In genomic region chr7:101688183-101688831, GRCh38 we compare ENCODE assay signal across 8 cellular contexts. TPM values are rescaled to one million over a fixed set of nuclear protein-coding genes. Genes with fewer than 3 reads are reported as not detected.
DNase-seq lines count a peak whose midpoint lies in the region; ATAC-seq and TF ChIP-seq lines count a peak whose summit lies in the region.

No MANE protein-coding gene starts in this region.

- H3K9me3 Mint-ChIP-seq in GM23338: no peaks in the 10 kb centered on the region; the same call in 2 of the 3 replicates

- H3K27ac ChIP-seq in GM23338 (ENCODE audit: low read depth) (no peak overlapping the region), caudate nucleus (ENCODE audit: low read depth, low read length) (no peak overlapping the region)

- no peaks in the 10 kb centered on the region for H3K36me3 Mint-ChIP-seq in GM23338 (ENCODE audit: low read depth)

- no peak overlapping the region for H3K27ac Mint-ChIP-seq in GM23338

- no peak overlapping the region for H3K4me3 Mint-ChIP-seq in GM23338

- H2AFZ ChIP-seq in GM23338: peak overlapping the region; percentile 93

- peak overlapping the region; percentile 74 for H3K4me2 ChIP-seq in GM23338

- H3K79me2 ChIP-seq in GM23338 (replicated peaks; ENCODE audit: insufficient read depth): no peaks in the 10 kb centered on the region

- peak; percentile 96 for ATAC-seq in GM23338
- no peak for ATAC-seq in HG03135 (IDR thresholded peaks at IDR 0.05; ENCODE audit: unreplicated experiment)

- peaks cover 2% of the 10 kb centered on the region for H3K4me1 Mint-ChIP-seq in GM23338

- H3K4me3 ChIP-seq in GM23338: peak overlapping the region; percentile 39; the same call in 1 of the 2 replicates

- H3K9me2 ChIP-seq in GM23338 (ENCODE audit: insufficient read depth): no peaks in the 10 kb centered on the region

- TF ChIP-seq CTCF in GM23338 (conservative IDR thresholded peaks at IDR 0.05; ENCODE audit: low read depth in 2 of 2): peak; percentile 75 to 86

- H3K36me3 ChIP-seq in GM23338 (ENCODE audit: insufficient read depth): no peaks in the 10 kb centered on the region

- 0 out of 2 replicates have a peak, but pooled peaks cover 3% of the 10 kb centered on the region for H3F3A ChIP-seq in GM23338 (replicated peaks; ENCODE audit: low read depth)

- H3K27me3 ChIP-seq in GM23338 (ENCODE audit: insufficient read depth): no peaks in the 10 kb centered on the region

- H3K4me1 ChIP-seq in GM23338 (ENCODE audit: insufficient read depth): no peaks in the 10 kb centered on the region

- peaks cover 5% of the 10 kb centered on the region for H3K27me3 Mint-ChIP-seq in GM23338 (ENCODE audit: insufficient read depth, low read depth, poor library complexity)

- DNase-seq in COR-L47 (lab: John Stamatoyannopoulos, UW): peak; percentile 55
- peak; percentile 85 for DNase-seq in GM23338 (ENCODE audit: low spot score)
- peak; percentile 24 for DNase-seq in NCI-H146 treated with DMSO at 0.1 percent for 48 hours (lab: John Stamatoyannopoulos, UW; ENCODE audit: unreplicated experiment)
- peak; percentile 60 for DNase-seq in activated CD4-positive, CD25-positive, alpha-beta regulatory T cell treated with anti-CD3 and anti-CD28 coated beads, Interleukin-2, amount 50 U/mL, for 16 hours (ENCODE audit: low read depth, low spot score)
- peak in 46 of 61 donors; percentile 1 to 59 (median 22) for DNase-seq in caudate nucleus (lab: John Stamatoyannopoulos, UW)
- peak; percentile 23 for DNase-seq in kidney glomerular epithelial cell (lab: John Stamatoyannopoulos, UW)
- DNase-seq in stimulated activated CD4-positive, alpha-beta T cell treated with anti-CD3 and anti-CD28 coated beads, Interleukin-2, amount 100 ng/mL, for 24 hours: peak; percentile 89 to 90

- no peaks in the 10 kb centered on the region for H4K20me1 ChIP-seq in GM23338 (replicated peaks; ENCODE audit: insufficient read depth)

TF ChIP-seq in GM23338, 12 proteins besides CTCF, POLR2A, EP300 and RAD21:
- TF ChIP-seq CREB1 (CRISPR knock-in tag; IDR thresholded peaks at IDR 0.05; ENCODE audit: low read depth) (no peak), REST (IDR thresholded peaks at IDR 0.05; ENCODE audit: unreplicated experiment) (no peak), EZH2phosphoT487 (IDR thresholded peaks at IDR 0.05; ENCODE audit: unreplicated experiment) (no peak), JUNB (IDR thresholded peaks at IDR 0.05; ENCODE audit: unreplicated experiment) (no peak), ETS1 (IDR thresholded peaks at IDR 0.05) (no peak), EZH2 (IDR thresholded peaks at IDR 0.05; ENCODE audit: low read depth, unreplicated experiment) (no peak), POLR2AphosphoS5 (IDR thresholded peaks at IDR 0.05; ENCODE audit: low read depth) (no peak), ZNF114 (CRISPR knock-in tag; IDR thresholded peaks at IDR 0.05) (no peak), NANOG (IDR thresholded peaks at IDR 0.05; ENCODE audit: borderline replicate concordance) (no peak), ZNF331 (CRISPR knock-in tag; IDR thresholded peaks at IDR 0.05; ENCODE audit: low read depth) (no peak), STAT1 (IDR thresholded peaks at IDR 0.05; ENCODE audit: unreplicated experiment) (no peak), ZNF462 (CRISPR knock-in tag; IDR thresholded peaks at IDR 0.05) (no peak)

RNA-seq across cellular contexts. Expression of gene MYL10, which starts 59.2 kb away (rescaled TPM):
- total RNA-seq in GM23338 (2014; rRNA removed; shearing (Covaris generic)): not detected in 2 replicates
- 0.75 and 1.3 TPM in 2 replicates for polyA plus RNA-seq in GM23338 (2016; fragmentation: Nextera tagmentation; extraction: Ambion mirVana)

Comparison
In these comparisons a context has a peak if more than half of its experiments do, and no peak if none do; other contexts are left out.
1. DNase-seq: peak in every context shown above with its lines; median percentile 90 in stimulated activated CD4-positive, alpha-beta T cell treated with anti-CD3 and anti-CD28 coated beads, Interleukin-2, amount 100 ng/mL, for 24 hours; 85 in GM23338; 60 in activated CD4-positive, CD25-positive, alpha-beta regulatory T cell treated with anti-CD3 and anti-CD28 coated beads, Interleukin-2, amount 50 U/mL, for 16 hours; 55 in COR-L47; 24 in NCI-H146 treated with DMSO at 0.1 percent for 48 hours; 23 in kidney glomerular epithelial cell; 22 in caudate nucleus.